1 cellular context compared by ENCODE assay signal in the genomic region with DNA sequence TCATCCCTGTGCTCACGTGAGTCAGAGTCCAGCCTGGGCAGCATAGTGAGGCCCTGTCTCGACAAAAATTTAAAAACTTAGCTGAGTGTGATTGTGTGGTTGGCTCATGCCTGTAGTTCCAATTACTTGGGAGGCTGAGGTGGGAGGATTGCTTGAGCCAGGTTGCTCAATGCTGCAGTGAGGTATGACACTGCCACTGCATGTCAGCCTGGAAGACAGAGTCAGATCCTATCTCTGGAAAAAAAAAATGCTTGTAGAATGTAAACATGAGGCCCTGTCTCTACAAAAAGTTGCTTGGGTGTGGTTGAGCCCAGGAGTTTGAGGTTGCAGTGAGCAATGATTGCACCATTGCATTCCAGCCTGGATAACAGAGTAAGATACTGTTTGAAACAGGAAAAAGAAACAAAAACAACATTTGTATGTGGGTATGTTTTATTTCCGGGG.
TF ChIP-seq lines count a peak whose summit lies in the region.

No MANE protein-coding gene starts in this region.

TF ChIP-seq in HepG2, 621 proteins besides CTCF, POLR2A, EP300 and RAD21 (continues in another document):
- TF ChIP-seq ZBTB1 (CRISPR knock-in tag; IDR thresholded peaks at IDR 0.05; ENCODE audit: borderline replicate concordance) (no peak), MEIS2 (CRISPR knock-in tag; IDR thresholded peaks at IDR 0.05) (no peak), RBFOX2 (IDR thresholded peaks at IDR 0.05; ENCODE audit: low read depth, low read length) (no peak), TCF7 (IDR thresholded peaks at IDR 0.05; ENCODE audit: low read depth) (no peak), GPN1 (CRISPR knock-in tag; IDR thresholded peaks at IDR 0.05; ENCODE audit: borderline replicate concordance) (no peak), ZNF260 (CRISPR knock-in tag; IDR thresholded peaks at IDR 0.05; ENCODE audit: borderline replicate concordance, low read depth) (no peak), CHD4 (IDR thresholded peaks at IDR 0.05; ENCODE audit: borderline replicate concordance, low read length) (no peak), RBAK (CRISPR knock-in tag; IDR thresholded peaks at IDR 0.05) (no peak), HOXD1 (CRISPR knock-in tag; IDR thresholded peaks at IDR 0.05) (no peak), ZKSCAN5 (CRISPR knock-in tag; IDR thresholded peaks at IDR 0.05) (no peak), RARA (CRISPR knock-in tag; IDR thresholded peaks at IDR 0.05) (no peak), ZNF121 (CRISPR knock-in tag; IDR thresholded peaks at IDR 0.05) (peak; percentile 78; the same call in 1 of the 2 replicates), ATF1 (CRISPR knock-in tag; IDR thresholded peaks at IDR 0.05) (no peak), ZNF446 (CRISPR knock-in tag; IDR thresholded peaks at IDR 0.05) (no peak), STAT5B (CRISPR knock-in tag; IDR thresholded peaks at IDR 0.05) (no peak), FOXK1 (CRISPR knock-in tag; IDR thresholded peaks at IDR 0.05; ENCODE audit: borderline replicate concordance, low read depth) (peak; percentile 64; the same call in 1 of the 2 replicates), PCBP2 (optimal IDR thresholded peaks at IDR 0.05; ENCODE audit: low read depth, low read length, poor library complexity, severe bottlenecking) (no peak), ZNF329 (CRISPR knock-in tag; IDR thresholded peaks at IDR 0.05; ENCODE audit: low read depth) (no peak), ISX (CRISPR knock-in tag; conservative IDR thresholded peaks at IDR 0.05) (no peak), ZNF780A (CRISPR knock-in tag; IDR thresholded peaks at IDR 0.05) (no peak), YEATS2 (CRISPR knock-in tag; IDR thresholded peaks at IDR 0.05; ENCODE audit: borderline replicate concordance) (no peak), SAP130 (CRISPR knock-in tag; IDR thresholded peaks at IDR 0.05; ENCODE audit: low read depth) (peak; percentile 45), ZMAT3 (CRISPR knock-in tag; conservative IDR thresholded peaks at IDR 0.05) (no peak)
- TF ChIP-seq, protein P1, sequence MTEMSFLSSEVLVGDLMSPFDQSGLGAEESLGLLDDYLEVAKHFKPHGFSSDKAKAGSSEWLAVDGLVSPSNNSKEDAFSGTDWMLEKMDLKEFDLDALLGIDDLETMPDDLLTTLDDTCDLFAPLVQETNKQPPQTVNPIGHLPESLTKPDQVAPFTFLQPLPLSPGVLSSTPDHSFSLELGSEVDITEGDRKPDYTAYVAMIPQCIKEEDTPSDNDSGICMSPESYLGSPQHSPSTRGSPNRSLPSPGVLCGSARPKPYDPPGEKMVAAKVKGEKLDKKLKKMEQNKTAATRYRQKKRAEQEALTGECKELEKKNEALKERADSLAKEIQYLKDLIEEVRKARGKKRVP (CRISPR knock-in tag; IDR thresholded peaks at IDR 0.05), result peak in 1 of 2 experiments; percentile 82; a peak in 2 of 4 replicates
- TF ChIP-seq, protein P2, sequence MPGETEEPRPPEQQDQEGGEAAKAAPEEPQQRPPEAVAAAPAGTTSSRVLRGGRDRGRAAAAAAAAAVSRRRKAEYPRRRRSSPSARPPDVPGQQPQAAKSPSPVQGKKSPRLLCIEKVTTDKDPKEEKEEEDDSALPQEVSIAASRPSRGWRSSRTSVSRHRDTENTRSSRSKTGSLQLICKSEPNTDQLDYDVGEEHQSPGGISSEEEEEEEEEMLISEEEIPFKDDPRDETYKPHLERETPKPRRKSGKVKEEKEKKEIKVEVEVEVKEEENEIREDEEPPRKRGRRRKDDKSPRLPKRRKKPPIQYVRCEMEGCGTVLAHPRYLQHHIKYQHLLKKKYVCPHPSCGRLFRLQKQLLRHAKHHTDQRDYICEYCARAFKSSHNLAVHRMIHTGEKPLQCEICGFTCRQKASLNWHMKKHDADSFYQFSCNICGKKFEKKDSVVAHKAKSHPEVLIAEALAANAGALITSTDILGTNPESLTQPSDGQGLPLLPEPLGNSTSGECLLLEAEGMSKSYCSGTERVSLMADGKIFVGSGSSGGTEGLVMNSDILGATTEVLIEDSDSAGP (CRISPR knock-in tag; IDR thresholded peaks at IDR 0.05; ENCODE audit: borderline replicate concordance), result no peak
- TF ChIP-seq, protein P3, sequence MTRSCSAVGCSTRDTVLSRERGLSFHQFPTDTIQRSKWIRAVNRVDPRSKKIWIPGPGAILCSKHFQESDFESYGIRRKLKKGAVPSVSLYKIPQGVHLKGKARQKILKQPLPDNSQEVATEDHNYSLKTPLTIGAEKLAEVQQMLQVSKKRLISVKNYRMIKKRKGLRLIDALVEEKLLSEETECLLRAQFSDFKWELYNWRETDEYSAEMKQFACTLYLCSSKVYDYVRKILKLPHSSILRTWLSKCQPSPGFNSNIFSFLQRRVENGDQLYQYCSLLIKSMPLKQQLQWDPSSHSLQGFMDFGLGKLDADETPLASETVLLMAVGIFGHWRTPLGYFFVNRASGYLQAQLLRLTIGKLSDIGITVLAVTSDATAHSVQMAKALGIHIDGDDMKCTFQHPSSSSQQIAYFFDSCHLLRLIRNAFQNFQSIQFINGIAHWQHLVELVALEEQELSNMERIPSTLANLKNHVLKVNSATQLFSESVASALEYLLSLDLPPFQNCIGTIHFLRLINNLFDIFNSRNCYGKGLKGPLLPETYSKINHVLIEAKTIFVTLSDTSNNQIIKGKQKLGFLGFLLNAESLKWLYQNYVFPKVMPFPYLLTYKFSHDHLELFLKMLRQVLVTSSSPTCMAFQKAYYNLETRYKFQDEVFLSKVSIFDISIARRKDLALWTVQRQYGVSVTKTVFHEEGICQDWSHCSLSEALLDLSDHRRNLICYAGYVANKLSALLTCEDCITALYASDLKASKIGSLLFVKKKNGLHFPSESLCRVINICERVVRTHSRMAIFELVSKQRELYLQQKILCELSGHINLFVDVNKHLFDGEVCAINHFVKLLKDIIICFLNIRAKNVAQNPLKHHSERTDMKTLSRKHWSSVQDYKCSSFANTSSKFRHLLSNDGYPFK (CRISPR knock-in tag; IDR thresholded peaks at IDR 0.05; ENCODE audit: borderline replicate concordance), result no peak
- TF ChIP-seq, protein P4, sequence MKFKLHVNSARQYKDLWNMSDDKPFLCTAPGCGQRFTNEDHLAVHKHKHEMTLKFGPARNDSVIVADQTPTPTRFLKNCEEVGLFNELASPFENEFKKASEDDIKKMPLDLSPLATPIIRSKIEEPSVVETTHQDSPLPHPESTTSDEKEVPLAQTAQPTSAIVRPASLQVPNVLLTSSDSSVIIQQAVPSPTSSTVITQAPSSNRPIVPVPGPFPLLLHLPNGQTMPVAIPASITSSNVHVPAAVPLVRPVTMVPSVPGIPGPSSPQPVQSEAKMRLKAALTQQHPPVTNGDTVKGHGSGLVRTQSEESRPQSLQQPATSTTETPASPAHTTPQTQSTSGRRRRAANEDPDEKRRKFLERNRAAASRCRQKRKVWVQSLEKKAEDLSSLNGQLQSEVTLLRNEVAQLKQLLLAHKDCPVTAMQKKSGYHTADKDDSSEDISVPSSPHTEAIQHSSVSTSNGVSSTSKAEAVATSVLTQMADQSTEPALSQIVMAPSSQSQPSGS (CRISPR knock-in tag; IDR thresholded peaks at IDR 0.05), result no peak
- TF ChIP-seq, protein P5, sequence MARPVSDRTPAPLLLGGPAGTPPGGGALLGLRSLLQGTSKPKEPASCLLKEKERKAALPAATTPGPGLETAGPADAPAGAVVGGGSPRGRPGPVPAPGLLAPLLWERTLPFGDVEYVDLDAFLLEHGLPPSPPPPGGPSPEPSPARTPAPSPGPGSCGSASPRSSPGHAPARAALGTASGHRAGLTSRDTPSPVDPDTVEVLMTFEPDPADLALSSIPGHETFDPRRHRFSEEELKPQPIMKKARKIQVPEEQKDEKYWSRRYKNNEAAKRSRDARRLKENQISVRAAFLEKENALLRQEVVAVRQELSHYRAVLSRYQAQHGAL (CRISPR knock-in tag; IDR thresholded peaks at IDR 0.05; ENCODE audit: not compliant biosample characterization), result no peak
- TF ChIP-seq, protein P6, sequence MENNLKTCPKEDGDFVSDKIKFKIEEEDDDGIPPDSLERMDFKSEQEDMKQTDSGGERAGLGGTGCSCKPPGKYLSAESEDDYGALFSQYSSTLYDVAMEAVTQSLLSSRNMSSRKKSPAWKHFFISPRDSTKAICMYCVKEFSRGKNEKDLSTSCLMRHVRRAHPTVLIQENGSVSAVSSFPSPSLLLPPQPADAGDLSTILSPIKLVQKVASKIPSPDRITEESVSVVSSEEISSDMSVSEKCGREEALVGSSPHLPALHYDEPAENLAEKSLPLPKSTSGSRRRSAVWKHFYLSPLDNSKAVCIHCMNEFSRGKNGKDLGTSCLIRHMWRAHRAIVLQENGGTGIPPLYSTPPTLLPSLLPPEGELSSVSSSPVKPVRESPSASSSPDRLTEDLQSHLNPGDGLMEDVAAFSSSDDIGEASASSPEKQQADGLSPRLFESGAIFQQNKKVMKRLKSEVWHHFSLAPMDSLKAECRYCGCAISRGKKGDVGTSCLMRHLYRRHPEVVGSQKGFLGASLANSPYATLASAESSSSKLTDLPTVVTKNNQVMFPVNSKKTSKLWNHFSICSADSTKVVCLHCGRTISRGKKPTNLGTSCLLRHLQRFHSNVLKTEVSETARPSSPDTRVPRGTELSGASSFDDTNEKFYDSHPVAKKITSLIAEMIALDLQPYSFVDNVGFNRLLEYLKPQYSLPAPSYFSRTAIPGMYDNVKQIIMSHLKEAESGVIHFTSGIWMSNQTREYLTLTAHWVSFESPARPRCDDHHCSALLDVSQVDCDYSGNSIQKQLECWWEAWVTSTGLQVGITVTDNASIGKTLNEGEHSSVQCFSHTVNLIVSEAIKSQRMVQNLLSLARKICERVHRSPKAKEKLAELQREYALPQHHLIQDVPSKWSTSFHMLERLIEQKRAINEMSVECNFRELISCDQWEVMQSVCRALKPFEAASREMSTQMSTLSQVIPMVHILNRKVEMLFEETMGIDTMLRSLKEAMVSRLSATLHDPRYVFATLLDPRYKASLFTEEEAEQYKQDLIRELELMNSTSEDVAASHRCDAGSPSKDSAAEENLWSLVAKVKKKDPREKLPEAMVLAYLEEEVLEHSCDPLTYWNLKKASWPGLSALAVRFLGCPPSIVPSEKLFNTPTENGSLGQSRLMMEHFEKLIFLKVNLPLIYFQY (CRISPR knock-in tag; IDR thresholded peaks at IDR 0.05; ENCODE audit: borderline replicate concordance), result no peak
- TF ChIP-seq, protein P7, sequence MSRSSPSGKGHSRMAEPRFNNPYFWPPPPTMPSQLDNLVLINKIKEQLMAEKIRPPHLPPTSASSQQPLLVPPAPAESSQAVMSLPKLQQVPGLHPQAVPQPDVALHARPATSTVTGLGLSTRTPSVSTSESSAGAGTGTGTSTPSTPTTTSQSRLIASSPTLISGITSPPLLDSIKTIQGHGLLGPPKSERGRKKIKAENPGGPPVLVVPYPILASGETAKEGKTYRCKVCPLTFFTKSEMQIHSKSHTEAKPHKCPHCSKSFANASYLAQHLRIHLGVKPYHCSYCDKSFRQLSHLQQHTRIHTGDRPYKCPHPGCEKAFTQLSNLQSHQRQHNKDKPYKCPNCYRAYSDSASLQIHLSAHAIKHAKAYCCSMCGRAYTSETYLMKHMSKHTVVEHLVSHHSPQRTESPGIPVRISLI (CRISPR knock-in tag; IDR thresholded peaks at IDR 0.05; ENCODE audit: borderline replicate concordance), result peak; percentile 93
- TF ChIP-seq, protein P8, sequence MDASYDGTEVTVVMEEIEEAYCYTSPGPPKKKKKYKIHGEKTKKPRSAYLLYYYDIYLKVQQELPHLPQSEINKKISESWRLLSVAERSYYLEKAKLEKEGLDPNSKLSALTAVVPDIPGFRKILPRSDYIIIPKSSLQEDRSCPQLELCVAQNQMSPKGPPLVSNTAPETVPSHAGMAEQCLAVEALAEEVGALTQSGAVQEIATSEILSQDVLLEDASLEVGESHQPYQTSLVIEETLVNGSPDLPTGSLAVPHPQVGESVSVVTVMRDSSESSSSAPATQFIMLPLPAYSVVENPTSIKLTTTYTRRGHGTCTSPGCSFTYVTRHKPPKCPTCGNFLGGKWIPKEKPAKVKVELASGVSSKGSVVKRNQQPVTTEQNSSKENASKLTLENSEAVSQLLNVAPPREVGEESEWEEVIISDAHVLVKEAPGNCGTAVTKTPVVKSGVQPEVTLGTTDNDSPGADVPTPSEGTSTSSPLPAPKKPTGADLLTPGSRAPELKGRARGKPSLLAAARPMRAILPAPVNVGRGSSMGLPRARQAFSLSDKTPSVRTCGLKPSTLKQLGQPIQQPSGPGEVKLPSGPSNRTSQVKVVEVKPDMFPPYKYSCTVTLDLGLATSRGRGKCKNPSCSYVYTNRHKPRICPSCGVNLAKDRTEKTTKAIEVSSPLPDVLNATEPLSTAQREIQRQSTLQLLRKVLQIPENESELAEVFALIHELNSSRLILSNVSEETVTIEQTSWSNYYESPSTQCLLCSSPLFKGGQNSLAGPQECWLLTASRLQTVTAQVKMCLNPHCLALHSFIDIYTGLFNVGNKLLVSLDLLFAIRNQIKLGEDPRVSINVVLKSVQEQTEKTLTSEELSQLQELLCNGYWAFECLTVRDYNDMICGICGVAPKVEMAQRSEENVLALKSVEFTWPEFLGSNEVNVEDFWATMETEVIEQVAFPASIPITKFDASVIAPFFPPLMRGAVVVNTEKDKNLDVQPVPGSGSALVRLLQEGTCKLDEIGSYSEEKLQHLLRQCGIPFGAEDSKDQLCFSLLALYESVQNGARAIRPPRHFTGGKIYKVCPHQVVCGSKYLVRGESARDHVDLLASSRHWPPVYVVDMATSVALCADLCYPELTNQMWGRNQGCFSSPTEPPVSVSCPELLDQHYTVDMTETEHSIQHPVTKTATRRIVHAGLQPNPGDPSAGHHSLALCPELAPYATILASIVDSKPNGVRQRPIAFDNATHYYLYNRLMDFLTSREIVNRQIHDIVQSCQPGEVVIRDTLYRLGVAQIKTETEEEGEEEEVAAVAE (CRISPR knock-in tag; IDR thresholded peaks at IDR 0.05; ENCODE audit: borderline replicate concordance), result no peak
- TF ChIP-seq, protein P9, sequence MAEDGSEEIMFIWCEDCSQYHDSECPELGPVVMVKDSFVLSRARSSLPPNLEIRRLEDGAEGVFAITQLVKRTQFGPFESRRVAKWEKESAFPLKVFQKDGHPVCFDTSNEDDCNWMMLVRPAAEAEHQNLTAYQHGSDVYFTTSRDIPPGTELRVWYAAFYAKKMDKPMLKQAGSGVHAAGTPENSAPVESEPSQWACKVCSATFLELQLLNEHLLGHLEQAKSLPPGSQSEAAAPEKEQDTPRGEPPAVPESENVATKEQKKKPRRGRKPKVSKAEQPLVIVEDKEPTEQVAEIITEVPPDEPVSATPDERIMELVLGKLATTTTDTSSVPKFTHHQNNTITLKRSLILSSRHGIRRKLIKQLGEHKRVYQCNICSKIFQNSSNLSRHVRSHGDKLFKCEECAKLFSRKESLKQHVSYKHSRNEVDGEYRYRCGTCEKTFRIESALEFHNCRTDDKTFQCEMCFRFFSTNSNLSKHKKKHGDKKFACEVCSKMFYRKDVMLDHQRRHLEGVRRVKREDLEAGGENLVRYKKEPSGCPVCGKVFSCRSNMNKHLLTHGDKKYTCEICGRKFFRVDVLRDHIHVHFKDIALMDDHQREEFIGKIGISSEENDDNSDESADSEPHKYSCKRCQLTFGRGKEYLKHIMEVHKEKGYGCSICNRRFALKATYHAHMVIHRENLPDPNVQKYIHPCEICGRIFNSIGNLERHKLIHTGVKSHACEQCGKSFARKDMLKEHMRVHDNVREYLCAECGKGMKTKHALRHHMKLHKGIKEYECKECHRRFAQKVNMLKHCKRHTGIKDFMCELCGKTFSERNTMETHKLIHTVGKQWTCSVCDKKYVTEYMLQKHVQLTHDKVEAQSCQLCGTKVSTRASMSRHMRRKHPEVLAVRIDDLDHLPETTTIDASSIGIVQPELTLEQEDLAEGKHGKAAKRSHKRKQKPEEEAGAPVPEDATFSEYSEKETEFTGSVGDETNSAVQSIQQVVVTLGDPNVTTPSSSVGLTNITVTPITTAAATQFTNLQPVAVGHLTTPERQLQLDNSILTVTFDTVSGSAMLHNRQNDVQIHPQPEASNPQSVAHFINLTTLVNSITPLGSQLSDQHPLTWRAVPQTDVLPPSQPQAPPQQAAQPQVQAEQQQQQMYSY (CRISPR knock-in tag; IDR thresholded peaks at IDR 0.05), result no peak
